In genomic region chr12:6927999-6928702, GRCh38 we compare ENCODE assay signal across 8 cellular contexts. TPM values are rescaled to one million over a fixed set of nuclear protein-coding genes. Genes with fewer than 3 reads are reported as not detected.
DNase-seq lines count a peak whose midpoint lies in the region; ATAC-seq and TF ChIP-seq lines count a peak whose summit lies in the region.

No MANE protein-coding gene starts in this region.

- no peaks in the 10 kb centered on the region for H3K36me3 ChIP-seq in lung (ENCODE audit: control insufficient read depth in 2 of 2, insufficient read depth in 2 of 2, low read length in 2 of 2)
- H3K36me3 ChIP-seq in upper lobe of right lung, result peaks cover 5% of the 10 kb centered on the region

- no peaks in the 10 kb centered on the region for H3K9me3 Mint-ChIP-seq in IgD-negative memory B cell
- H3K9me3 Mint-ChIP-seq in central memory CD8-positive, alpha-beta T cell, result no peaks in the 10 kb centered on the region

- H3K9me3 ChIP-seq in lung (ENCODE audit: control insufficient read depth in 2 of 2, insufficient read depth in 1 of 2, low read length in 1 of 2) (no peaks in the 10 kb centered on the region), upper lobe of right lung (no peaks in the 10 kb centered on the region)

- intact Hi-C loops in upper lobe of right lung (cut with DNase I), result no loop called here

- H3K4me3 ChIP-seq in lung, result peak overlapping the region; percentile 68
- H3K4me3 ChIP-seq in upper lobe of right lung, result peak overlapping the region; percentile 84

- no peaks in the 10 kb centered on the region for H3K36me3 Mint-ChIP-seq in IgD-negative memory B cell
- peaks cover 15% of the 10 kb centered on the region for H3K36me3 Mint-ChIP-seq in central memory CD8-positive, alpha-beta T cell (ENCODE audit: insufficient read depth)

- H3K27ac ChIP-seq in lung (ENCODE audit: low read depth in 1 of 2, low read length in 1 of 2) (peak overlapping the region; percentile 84 to 89), upper lobe of right lung (peak overlapping the region; percentile 92)

- no peaks in the 10 kb centered on the region for H3K27me3 Mint-ChIP-seq in IgD-negative memory B cell
- no peaks in the 10 kb centered on the region for H3K27me3 Mint-ChIP-seq in central memory CD8-positive, alpha-beta T cell

- 2% methylated on average over 28 to 83 of the region's 84 CpGs for WGBS in lung, 2 donors

- peak; percentile 31 for ATAC-seq in central memory CD8-positive, alpha-beta T cell (replicated peaks; ENCODE audit: extremely low read depth, poor library complexity, severe bottlenecking)
- ATAC-seq in lung (ENCODE audit: insufficient read depth, low FRiP score) (no peak), upper lobe of right lung (peak; percentile 0), GM21447 (IDR thresholded peaks at IDR 0.05; ENCODE audit: unreplicated experiment) (no peak), HG03457 (IDR thresholded peaks at IDR 0.05; ENCODE audit: unreplicated experiment) (no peak)

- peaks cover 31 to 42% (median 40%) of the 10 kb centered on the region in 3 donors for H3K4me1 Mint-ChIP-seq in IgD-negative memory B cell
- peaks cover 54% of the 10 kb centered on the region for H3K4me1 Mint-ChIP-seq in central memory CD8-positive, alpha-beta T cell

- H3K27me3 ChIP-seq in lung (ENCODE audit: control insufficient read depth, insufficient read depth) (no peaks in the 10 kb centered on the region), upper lobe of right lung (no peaks in the 10 kb centered on the region)

- peak; percentile 45 for DNase-seq in AG20443 (ENCODE audit: low spot score)
- no peak for DNase-seq in central memory CD8-positive, alpha-beta T cell (ENCODE audit: low spot score in 2 of 2)
- DNase-seq in lung (ENCODE audit: low spot score), result no peak
- peak; percentile 72 for DNase-seq in upper lobe of right lung
- DNase-seq in cortex of kidney (lab: John Stamatoyannopoulos, UW), result no peak

- H3K4me3 Mint-ChIP-seq in IgD-negative memory B cell, result peak overlapping the region; percentile 84 to 95 (median 92)
- H3K4me3 Mint-ChIP-seq in central memory CD8-positive, alpha-beta T cell, result peak overlapping the region; percentile 83

- H3K4me1 ChIP-seq in lung (ENCODE audit: control insufficient read depth in 2 of 2, insufficient read depth in 2 of 2, low read length in 2 of 2) (peaks cover 12 to 14% of the 10 kb centered on the region in 2 donors), upper lobe of right lung (peaks cover 61% of the 10 kb centered on the region)

- peak overlapping the region; percentile 92 to 97 (median 93) for H3K27ac Mint-ChIP-seq in IgD-negative memory B cell
- H3K27ac Mint-ChIP-seq in central memory CD8-positive, alpha-beta T cell (ENCODE audit: low read depth), result peak overlapping the region; percentile 90

- TF ChIP-seq CTCF in lung (IDR thresholded peaks at IDR 0.05; ENCODE audit: control extremely low read depth, extremely low read depth) (no peak), upper lobe of right lung (IDR thresholded peaks at IDR 0.05) (no peak)

RNA-seq across cellular contexts. Expression of gene ATN1, which starts 0.4 kb away (rescaled TPM):
- polyA plus RNA-seq in IgD-negative memory B cell, result 1.4 TPM
- total RNA-seq in lung, result 100 to 1,000 TPM in 1 of 2 donors, 10 to 100 TPM in 1; 72.1 to 113 TPM
- 10 to 100 TPM; 63.5 to 87.5 TPM for polyA plus RNA-seq in lung
- 149 TPM for total RNA-seq in upper lobe of right lung

RNA-seq across cellular contexts. Expression of gene ENO2, which starts 13.8 kb away (rescaled TPM):
- polyA plus RNA-seq in IgD-negative memory B cell (21.7 TPM), lung (10 to 100 TPM; 26.8 to 34.8 TPM)
- total RNA-seq in lung (10 to 100 TPM; 14.4 to 41.9 TPM), upper lobe of right lung (41.8 TPM)

RNA-seq across cellular contexts. Expression of gene RNU7-1, which starts 15.5 kb away (rescaled TPM):
- not detected for polyA plus RNA-seq in IgD-negative memory B cell
- total RNA-seq in lung, result not detected
- polyA plus RNA-seq in lung, result not detected
- total RNA-seq in upper lobe of right lung, result not detected

RNA-seq across cellular contexts. Expression of gene C12orf57, which starts 15.7 kb away (rescaled TPM):
- polyA plus RNA-seq in IgD-negative memory B cell (141 TPM), lung (100 to 1,000 TPM; 370 to 437 TPM)
- total RNA-seq in lung (100 to 1,000 TPM in 1 of 2 donors, 10 to 100 TPM in 1; 92.9 to 196 TPM), upper lobe of right lung (197 TPM)

RNA-seq across cellular contexts. Expression of gene PTPN6, which starts 23.0 kb away (rescaled TPM):
- 1,038 TPM for polyA plus RNA-seq in IgD-negative memory B cell
- total RNA-seq in lung, result 100 to 1,000 TPM in 1 of 2 donors, 10 to 100 TPM in 1; 38.2 to 140 TPM
- 100 to 1,000 TPM; 201 to 222 TPM for polyA plus RNA-seq in lung
- 154 TPM for total RNA-seq in upper lobe of right lung

Comparison
In these comparisons a context has a peak if more than half of its experiments do, and no peak if none do; other contexts are left out.
1. DNase-seq: peak in AG20443 (single experiment) and upper lobe of right lung (single experiment); none in central memory CD8-positive, alpha-beta T cell (0 of 2), lung (single experiment) and cortex of kidney (single experiment).
2. ATAC-seq: peak in central memory CD8-positive, alpha-beta T cell (single experiment) and upper lobe of right lung (single experiment); none in lung (single experiment), GM21447 (single experiment) and HG03457 (single experiment).